Comparison of ENCODE assay signal across 2 cellular contexts in the genomic region with DNA sequence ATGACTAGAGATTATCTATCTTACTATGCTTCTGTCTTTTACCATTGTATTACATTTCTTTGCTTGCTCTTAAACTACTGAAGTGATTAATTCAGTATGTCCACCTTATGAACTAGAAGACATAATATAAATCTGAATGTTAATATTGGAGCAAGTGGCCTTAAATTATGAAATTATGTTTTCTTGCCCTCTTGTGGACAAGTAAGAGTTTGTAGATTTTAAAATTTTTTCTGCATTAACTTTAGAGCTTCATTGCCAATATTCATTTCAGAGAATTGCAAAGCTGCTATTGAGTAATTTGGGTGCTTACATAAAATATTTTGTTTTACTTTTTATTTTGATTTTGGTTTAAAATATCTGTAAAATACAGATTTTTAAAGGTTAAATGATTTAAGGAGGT.
TF ChIP-seq lines count a peak whose summit lies in the region.

No MANE protein-coding gene starts in this region.

TF ChIP-seq in SK-N-SH, 30 proteins besides CTCF, POLR2A, EP300 and RAD21 (continued from another document):
- no peak for TF ChIP-seq REST (IDR thresholded peaks at IDR 0.05; ENCODE audit: low read depth, low read length)
- TF ChIP-seq TEAD4 (IDR thresholded peaks at IDR 0.05; ENCODE audit: borderline replicate concordance, insufficient read depth), result no peak
- no peak for TF ChIP-seq EZH2phosphoT487 (IDR thresholded peaks at IDR 0.05; ENCODE audit: borderline replicate concordance, low read depth)

TF ChIP-seq in SK-N-SH treated with all-trans-retinoic acid at 6 μM for 48 hours, 23 proteins besides CTCF, POLR2A, EP300 and RAD21 (continued from another document):
- TF ChIP-seq ZFP30 (CRISPR knock-in tag; IDR thresholded peaks at IDR 0.05), result no peak
